13 cellular contexts compared by ENCODE assay signal in genomic region chr7:2114052-2114451, GRCh38.
A peak's percentile ranks its signal among the peaks of the same experiment; 100 is the strongest.
DNase-seq lines count a peak whose midpoint lies in the region; ATAC-seq, FAIRE-seq and TF ChIP-seq lines count a peak whose summit lies in the region.
"Had no signal": no experiment of that assay in that cellular context is flagged by ENCODE, and none has a peak within 500 bp of the region (broad histone marks: within the 10 kb centered on the region; RNA-seq: fewer than 3 reads in every experiment).

No MANE protein-coding gene starts in this region.

- 0 out of 2 replicates have a peak, but pooled peaks cover 4% of the 10 kb centered on the region for H3F3A ChIP-seq in GM23248 (ENCODE audit: insufficient read depth)

- 0 out of 2 replicates have a peak overlapping the region, but pooled peaks have one; percentile 14 for H3K27ac ChIP-seq in GM23248

- WGBS in GM23248 (ENCODE audit: low coverage in 1 of 2, low lambda C conversion rate in 2 of 2, missing lambda C conversion rate in 2 of 2), 2 experiments: 74 to 77% methylated on average over 12 to 14 of the region's 14 CpGs

- TF ChIP-seq CTCF in fibroblast of mammary gland (conservative IDR thresholded peaks at IDR 0.05; ENCODE audit: control insufficient read depth, insufficient read depth, low read depth, low read length): no peak

- no peak for TF ChIP-seq POLR2A in GM12891 (IDR thresholded peaks at IDR 0.05; ENCODE audit: low read depth, low read length)

- no peaks in the 10 kb centered on the region for H3K9me3 ChIP-seq in GM23248 (ENCODE audit: low read depth)

- H3K4me2 ChIP-seq in GM23248 (ENCODE audit: unreplicated experiment): no peak overlapping the region

- H3K27me3 ChIP-seq in GM23248 (replicated peaks; ENCODE audit: insufficient read depth): no peaks in the 10 kb centered on the region

- no peaks in the 10 kb centered on the region for H3K9me2 ChIP-seq in GM23248 (ENCODE audit: insufficient read depth)

- H3K4me3 ChIP-seq in GM23248: no peak overlapping the region
- H3K4me3 ChIP-seq in fibroblast of mammary gland (ENCODE audit: control insufficient read depth, low read depth, low read length): no peak overlapping the region

- DNase-seq in GM23248 (peak; percentile 78), fibroblast of mammary gland (ENCODE audit: low read depth) (peak; percentile 91), smooth muscle cell of the brain vasculature (ENCODE audit: low read depth, low spot score) (peak; percentile 33), GM12891 (ENCODE audit: insufficient read length, low spot score) (no peak), left lobe of liver (ENCODE audit: low spot score) (no peak)
- DNase-seq: DMS79; left ventricle myocardium superior; NCI-H1048; NCI-H524; occipital lobe; stimulated activated CD4-positive, alpha-beta T cell treated with anti-CD3 and anti-CD28 coated beads, Interleukin-4, amount 100 ng/mL, for 4 hours had no signal

- peaks cover 13% of the 10 kb centered on the region for H3K79me2 ChIP-seq in GM23248 (ENCODE audit: insufficient read depth)

- ATAC-seq in SK-N-SH treated with all-trans-retinoic acid at 6 μM for 48 hours (peak; percentile 51), HG02642 (IDR thresholded peaks at IDR 0.05; ENCODE audit: poor library complexity, unreplicated experiment) (no peak), left lobe of liver (no peak)
- ATAC-seq: left ventricle myocardium superior had no signal

- no peaks in the 10 kb centered on the region for H4K20me1 ChIP-seq in GM23248 (ENCODE audit: insufficient read depth)

- in situ Hi-C loops in GM23248 (cut with MboI): no loop called here

- H3K4me1 ChIP-seq in GM23248 (ENCODE audit: insufficient read depth): peaks cover 28% of the 10 kb centered on the region

- no peaks in the 10 kb centered on the region for H3K36me3 ChIP-seq in GM23248 (ENCODE audit: low read depth)

- H2AFZ ChIP-seq in GM23248: no peak overlapping the region

- no peak for FAIRE-seq in GM12891 (lab: Jason Lieb, UNC)

- H3K9ac ChIP-seq in GM23248: no peak overlapping the region

TF ChIP-seq in SK-N-SH treated with all-trans-retinoic acid at 6 μM for 48 hours, 23 proteins besides CTCF, POLR2A, EP300 and RAD21 (continues in another document):
- no peak for TF ChIP-seq BACH2 (CRISPR knock-in tag; IDR thresholded peaks at IDR 0.05; ENCODE audit: borderline replicate concordance)
- no peak for TF ChIP-seq CSRNP3 (CRISPR knock-in tag; IDR thresholded peaks at IDR 0.05)
- no peak for TF ChIP-seq ZFP30 (CRISPR knock-in tag; IDR thresholded peaks at IDR 0.05)
- no peak for TF ChIP-seq PATZ1 (CRISPR knock-in tag; IDR thresholded peaks at IDR 0.05; ENCODE audit: borderline replicate concordance)
- no peak for TF ChIP-seq ZNF565 (CRISPR knock-in tag; conservative IDR thresholded peaks at IDR 0.05; ENCODE audit: low read depth)
- TF ChIP-seq PPARA (CRISPR knock-in tag; IDR thresholded peaks at IDR 0.05; ENCODE audit: borderline replicate concordance): no peak
- TF ChIP-seq ZFP3 (CRISPR knock-in tag; IDR thresholded peaks at IDR 0.05): peak; percentile 66; the same call in 1 of the 2 replicates
- no peak for TF ChIP-seq ESRRG (CRISPR knock-in tag; IDR thresholded peaks at IDR 0.05)

TF ChIP-seq in GM12891, 5 proteins besides CTCF, POLR2A, EP300 and RAD21:
- TF ChIP-seq POU2F2 (IDR thresholded peaks at IDR 0.05; ENCODE audit: low read depth, low read length) (no peak), POLR2AphosphoS5 (IDR thresholded peaks at IDR 0.05; ENCODE audit: low read depth, low read length) (no peak), PAX5 (IDR thresholded peaks at IDR 0.05; ENCODE audit: insufficient read depth, low read length, severe bottlenecking) (no peak), TAF1 (IDR thresholded peaks at IDR 0.05; ENCODE audit: low read depth, low read length) (no peak), SPI1 (IDR thresholded peaks at IDR 0.05; ENCODE audit: low read depth, low read length) (no peak)

Comparison
In these comparisons a context has a peak if more than half of its experiments do, and no peak if none do; other contexts are left out.
1. DNase-seq: peak in GM23248 (single experiment), fibroblast of mammary gland (single experiment) and smooth muscle cell of the brain vasculature (single experiment); none in GM12891 (single experiment) and left lobe of liver (single experiment).